Comparison of ENCODE assay signal across 13 cellular contexts in genomic region chr3:196988241-196989029, GRCh38. TPM values are rescaled to one million over a fixed set of nuclear protein-coding genes. Genes with fewer than 3 reads are reported as not detected.
DNase-seq lines count a peak whose midpoint lies in the region; ATAC-seq and TF ChIP-seq lines count a peak whose summit lies in the region.
"Had no signal": no experiment of that assay in that cellular context is flagged by ENCODE, and none has a peak within 500 bp of the region (broad histone marks: within the 10 kb centered on the region; RNA-seq: fewer than 3 reads in every experiment).

No MANE protein-coding gene starts in this region.

- DNase-seq in BE2C (peak; percentile 38), HCT116 (ENCODE audit: low read depth, low spot score) (peak; percentile 56), hepatocyte (ENCODE audit: low spot score) (peak; percentile 81), RKO (ENCODE audit: low spot score) (no peak), activated gamma-delta T cell treated with Interleukin-2 at 50 U/mL for 16 hours (no peak)
- no peak for DNase-seq in activated T-helper 2 cell treated with anti-CD3 and anti-CD28 coated beads, Interferon-gamma antibody, Interleukin-2, Interleukin-4, amounts not matched to agents 10 μg/mL and 5 μg/mL and 100 μg/mL, durations not matched to agents 14 hours and 24 hours and 36 hours (ENCODE audit: low spot score)
- no peak for DNase-seq in activated CD8-positive, alpha-beta memory T cell treated with anti-CD3 and anti-CD28 coated beads, Interleukin-2, amount 50 U/mL, for 4 hours
- DNase-seq: activated CD4-positive, alpha-beta T cell treated with anti-CD3 and anti-CD28 coated beads, Interleukin-2, amount 10 ng/mL, durations not matched to agents 7 days and 5 days; DMS153; hippocampal formation had no signal

- H3K4me3 ChIP-seq in BE2C (ENCODE audit: low read depth, low read length) (no peak overlapping the region), HCT116 (replicated peaks in 1 of 2; ENCODE audit: low read depth in 1 of 2, low read length in 2 of 2) (no peak overlapping the region), SU-DHL-6 (ENCODE audit: insufficient read depth, low read length, poor library complexity, severe bottlenecking) (no peak overlapping the region), hepatocyte (no peak overlapping the region)

- no peak overlapping the region for H3K4me2 ChIP-seq in HCT116 (ENCODE audit: low read length)
- no peak overlapping the region for H3K4me2 ChIP-seq in SU-DHL-6 (ENCODE audit: low read depth, low read length, poor library complexity, severe bottlenecking)
- peak overlapping the region; percentile 56 for H3K4me2 ChIP-seq in hepatocyte

- TF ChIP-seq RAD21 in HCT116 (IDR thresholded peaks at IDR 0.05; ENCODE audit: low read depth): peak; percentile 59

- 34% methylated on average over 12 of the region's 12 CpGs for WGBS in hepatocyte (ENCODE audit: low lambda C conversion rate, missing lambda C conversion rate)

- H3K4me1 ChIP-seq in BE2C (no peaks in the 10 kb centered on the region), HCT116 (ENCODE audit: control insufficient read depth in 1 of 2, insufficient read depth in 2 of 2, low read length in 2 of 2) (peaks cover 0 to 4% of the 10 kb centered on the region in 2 experiments; a peak in 1 of 4 replicates), hepatocyte (ENCODE audit: insufficient read depth) (peaks cover 53% of the 10 kb centered on the region)

- H3K4me3 Mint-ChIP-seq in activated T-helper 2 cell treated with anti-CD3 and anti-CD28 coated beads, Interferon-gamma antibody, Interleukin-2, Interleukin-4, amounts not matched to agents 10 μg/mL and 5 μg/mL and 100 μg/mL, durations not matched to agents 14 hours and 24 hours and 36 hours (ENCODE audit: low read depth): no peak overlapping the region
- H3K4me3 Mint-ChIP-seq: activated CD4-positive, alpha-beta T cell treated with anti-CD3 and anti-CD28 coated beads, Interleukin-2, amount 10 ng/mL, durations not matched to agents 7 days and 5 days; brain had no signal

- RAD21 ChIA-PET in HCT116 (lab: Charles Lee; ENCODE audit: low non-redundant PET in 1 of 2, low total read pairs in 2 of 2, uncharacterized antibody in 2 of 2, unreplicated experiment in 2 of 2): no interaction called here

- H3K9ac ChIP-seq in HCT116 (ENCODE audit: low read length): no peak overlapping the region
- no peak overlapping the region for H3K9ac ChIP-seq in SU-DHL-6 (ENCODE audit: low read length)

- TF ChIP-seq POLR2A in HCT116 (IDR thresholded peaks at IDR 0.05; ENCODE audit: borderline replicate concordance, extremely low read depth, insufficient read depth, insufficient read length): no peak

- BruUV-seq in HCT116 (replicated peaks; lab: Mats Ljungman, UMichigan): no TSS peak

- H4K20me1 ChIP-seq in HCT116 (ENCODE audit: insufficient read depth): no peaks in the 10 kb centered on the region
- H4K20me1 ChIP-seq in SU-DHL-6 (ENCODE audit: low read depth, low read length): no peaks in the 10 kb centered on the region
- no peaks in the 10 kb centered on the region for H4K20me1 ChIP-seq in hepatocyte (ENCODE audit: insufficient read depth, poor library complexity, severe bottlenecking)

- no peak overlapping the region for H3K27ac Mint-ChIP-seq in activated T-helper 2 cell treated with anti-CD3 and anti-CD28 coated beads, Interferon-gamma antibody, Interleukin-2, Interleukin-4, amounts not matched to agents 10 μg/mL and 5 μg/mL and 100 μg/mL, durations not matched to agents 14 hours and 24 hours and 36 hours
- H3K27ac Mint-ChIP-seq: activated CD4-positive, alpha-beta T cell treated with anti-CD3 and anti-CD28 coated beads, Interleukin-2, amount 10 ng/mL, durations not matched to agents 7 days and 5 days; brain had no signal

- no peaks in the 10 kb centered on the region for H3K36me3 ChIP-seq in BE2C
- no peaks in the 10 kb centered on the region for H3K36me3 ChIP-seq in HCT116 (ENCODE audit: control insufficient read depth in 1 of 2, insufficient read depth in 2 of 2, low read length in 2 of 2)
- H3K36me3 ChIP-seq in SU-DHL-6 (ENCODE audit: low read length): no peaks in the 10 kb centered on the region
- H3K36me3 ChIP-seq in hepatocyte (replicated peaks; ENCODE audit: insufficient read depth, low read depth): no peaks in the 10 kb centered on the region
- H3K36me3 ChIP-seq: neutrophil had no signal

- peaks cover 3% of the 10 kb centered on the region for H3K36me3 Mint-ChIP-seq in activated T-helper 2 cell treated with anti-CD3 and anti-CD28 coated beads, Interferon-gamma antibody, Interleukin-2, Interleukin-4, amounts not matched to agents 10 μg/mL and 5 μg/mL and 100 μg/mL, durations not matched to agents 14 hours and 24 hours and 36 hours (ENCODE audit: low read depth)
- H3K36me3 Mint-ChIP-seq: brain had no signal

- peaks cover 4% of the 10 kb centered on the region for H3K27me3 Mint-ChIP-seq in activated T-helper 2 cell treated with anti-CD3 and anti-CD28 coated beads, Interferon-gamma antibody, Interleukin-2, Interleukin-4, amounts not matched to agents 10 μg/mL and 5 μg/mL and 100 μg/mL, durations not matched to agents 14 hours and 24 hours and 36 hours (ENCODE audit: low read depth)

- TF ChIP-seq CTCF in BE2C (IDR thresholded peaks at IDR 0.05; ENCODE audit: low read depth, low read length) (peak; percentile 45), HCT116 (IDR thresholded peaks at IDR 0.05 in 2 of 3, conservative IDR thresholded peaks at IDR 0.05 in 1 of 3; ENCODE audit: borderline replicate concordance in 1 of 3, insufficient read depth in 1 of 3, low read depth in 2 of 3, low read length in 2 of 3) (peak; percentile 34 to 44 (median 44); a peak in 5 of 6 replicates), SU-DHL-6 (IDR thresholded peaks at IDR 0.05; ENCODE audit: insufficient read depth, low read length, poor library complexity, severe bottlenecking) (peak; percentile 17), hepatocyte (IDR thresholded peaks at IDR 0.05; ENCODE audit: poor library complexity) (peak; percentile 22)

- no peaks in the 10 kb centered on the region for H3K27me3 ChIP-seq in BE2C
- no peaks in the 10 kb centered on the region for H3K27me3 ChIP-seq in HCT116 (ENCODE audit: insufficient read depth, low read length)
- no peaks in the 10 kb centered on the region for H3K27me3 ChIP-seq in SU-DHL-6 (ENCODE audit: low read length)
- no peaks in the 10 kb centered on the region for H3K27me3 ChIP-seq in hepatocyte

- H3K4me1 Mint-ChIP-seq in activated T-helper 2 cell treated with anti-CD3 and anti-CD28 coated beads, Interferon-gamma antibody, Interleukin-2, Interleukin-4, amounts not matched to agents 10 μg/mL and 5 μg/mL and 100 μg/mL, durations not matched to agents 14 hours and 24 hours and 36 hours (ENCODE audit: low read depth): no peaks in the 10 kb centered on the region
- H3K4me1 Mint-ChIP-seq: activated CD4-positive, alpha-beta T cell treated with anti-CD3 and anti-CD28 coated beads, Interleukin-2, amount 10 ng/mL, durations not matched to agents 7 days and 5 days; brain had no signal

- H3K9me2 ChIP-seq in HCT116 (ENCODE audit: insufficient read depth) (no peaks in the 10 kb centered on the region), SU-DHL-6 (replicated peaks; ENCODE audit: insufficient read depth, low read length) (no peaks in the 10 kb centered on the region), hepatocyte (replicated peaks; ENCODE audit: insufficient read depth) (no peaks in the 10 kb centered on the region)

- H3F3A ChIP-seq in SU-DHL-6 (ENCODE audit: insufficient read depth): no peaks in the 10 kb centered on the region

- H3K9me3 ChIP-seq in BE2C (no peaks in the 10 kb centered on the region), HCT116 (ENCODE audit: control insufficient read depth in 1 of 2, insufficient read depth in 1 of 2, low read depth in 1 of 2, low read length in 2 of 2) (no peaks in the 10 kb centered on the region), SU-DHL-6 (ENCODE audit: insufficient read depth, low read length) (0 out of 2 replicates have a peak, but pooled peaks cover 2% of the 10 kb centered on the region), hepatocyte (ENCODE audit: low read depth) (no peaks in the 10 kb centered on the region)
- H3K9me3 ChIP-seq: neutrophil had no signal

- peaks cover 6% of the 10 kb centered on the region for H3K9me3 Mint-ChIP-seq in activated T-helper 2 cell treated with anti-CD3 and anti-CD28 coated beads, Interferon-gamma antibody, Interleukin-2, Interleukin-4, amounts not matched to agents 10 μg/mL and 5 μg/mL and 100 μg/mL, durations not matched to agents 14 hours and 24 hours and 36 hours

- H2AFZ ChIP-seq in HCT116 (ENCODE audit: low read depth, low read length, poor library complexity, severe bottlenecking) (no peak overlapping the region), SU-DHL-6 (ENCODE audit: low read depth, low read length, severe bottlenecking) (no peak overlapping the region), hepatocyte (no peak overlapping the region)

- H3K27ac ChIP-seq in HCT116 (ENCODE audit: low read depth, low read length): no peak overlapping the region
- H3K27ac ChIP-seq in SU-DHL-6 (ENCODE audit: low read depth, low read length): no peak overlapping the region
- peak overlapping the region; percentile 96 for H3K27ac ChIP-seq in hepatocyte
- H3K27ac ChIP-seq: neutrophil had no signal

- intact Hi-C loops in HCT116 (cut with micrococcal nuclease): no loop called here
- intact Hi-C loops in activated T-helper 2 cell treated with anti-CD3 and anti-CD28 coated beads, Interferon-gamma antibody, Interleukin-2, Interleukin-4, amounts not matched to agents 10 μg/mL and 5 μg/mL and 100 μg/mL, durations not matched to agents 14 hours and 24 hours and 36 hours (cut with micrococcal nuclease): no loop called here

- H3K79me2 ChIP-seq in HCT116 (ENCODE audit: insufficient read depth, low read length): no peaks in the 10 kb centered on the region
- no peaks in the 10 kb centered on the region for H3K79me2 ChIP-seq in SU-DHL-6 (ENCODE audit: insufficient read depth, low read length)
- H3K79me2 ChIP-seq in hepatocyte: no peaks in the 10 kb centered on the region

- CTCF ChIA-PET in HCT116 (lab: Charles Lee): no interaction called here

- peak; percentile 94 for ATAC-seq in HCT116

- POLR2A ChIA-PET in HCT116 (lab: Charles Lee): no interaction called here

RNA-seq across cellular contexts. Expression of gene PIGZ, which starts 19.8 kb away (rescaled TPM):
- polyA plus RNA-seq in BE2C (2012; ENCODE audit: insufficient read depth, insufficient read length, low read depth): 3.1 TPM
- total RNA-seq in HCT116 (2021; ENCODE audit: unreplicated experiment) (1.4 TPM), hepatocyte (11.1 and 18.0 TPM in 2 replicates)
- 1.5 and 2.0 TPM in 2 replicates for polyA plus RNA-seq in HCT116 (2012)
- 24.2 and 32.6 TPM in 2 replicates for polyA plus RNA-seq in hepatocyte
- total RNA-seq in activated T-helper 2 cell treated with anti-CD3 and anti-CD28 coated beads, Interferon-gamma antibody, Interleukin-2, Interleukin-4, amounts not matched to agents 10 μg/mL and 5 μg/mL and 100 μg/mL, durations not matched to agents 14 hours and 24 hours and 36 hours: 2.1 and 2.4 TPM in 2 replicates

RNA-seq across cellular contexts. Expression of gene MELTF, which starts 41.2 kb away (rescaled TPM):
- polyA plus RNA-seq in BE2C (2012; ENCODE audit: insufficient read depth, insufficient read length, low read depth): 9.4 TPM
- 47.6 TPM for total RNA-seq in HCT116 (2021; ENCODE audit: unreplicated experiment)
- polyA plus RNA-seq in HCT116 (2012): 33.9 and 37.7 TPM in 2 replicates
- total RNA-seq in hepatocyte: 44.3 and 74.0 TPM in 2 replicates
- 121 and 137 TPM in 2 replicates for polyA plus RNA-seq in hepatocyte
- 7.2 and 7.6 TPM in 2 replicates for total RNA-seq in activated T-helper 2 cell treated with anti-CD3 and anti-CD28 coated beads, Interferon-gamma antibody, Interleukin-2, Interleukin-4, amounts not matched to agents 10 μg/mL and 5 μg/mL and 100 μg/mL, durations not matched to agents 14 hours and 24 hours and 36 hours

RNA-seq across cellular contexts. Expression of gene NCBP2, which starts 46.1 kb away (rescaled TPM):
- 291 TPM for polyA plus RNA-seq in BE2C (2012; ENCODE audit: insufficient read depth, insufficient read length, low read depth)
- 82.4 TPM for total RNA-seq in HCT116 (2021; ENCODE audit: unreplicated experiment)
- 59.4 and 75.4 TPM in 2 replicates for polyA plus RNA-seq in HCT116 (2012)
- total RNA-seq in hepatocyte: 60.2 and 78.3 TPM in 2 replicates
- polyA plus RNA-seq in hepatocyte: 94.5 and 101 TPM in 2 replicates
- 82.2 and 83.9 TPM in 2 replicates for total RNA-seq in activated T-helper 2 cell treated with anti-CD3 and anti-CD28 coated beads, Interferon-gamma antibody, Interleukin-2, Interleukin-4, amounts not matched to agents 10 μg/mL and 5 μg/mL and 100 μg/mL, durations not matched to agents 14 hours and 24 hours and 36 hours

Comparison
In these comparisons a context has a peak if more than half of its experiments do, and no peak if none do; other contexts are left out.
1. DNase-seq: peak in BE2C (single experiment), HCT116 (single experiment) and hepatocyte (single experiment); none in activated T-helper 2 cell treated with anti-CD3 and anti-CD28 coated beads, Interferon-gamma antibody, Interleukin-2, Interleukin-4, amounts not matched to agents 10 μg/mL and 5 μg/mL and 100 μg/mL, durations not matched to agents 14 hours and 24 hours and 36 hours (single experiment), RKO (single experiment), activated CD8-positive, alpha-beta memory T cell treated with anti-CD3 and anti-CD28 coated beads, Interleukin-2, amount 50 U/mL, for 4 hours (single experiment) and activated gamma-delta T cell treated with Interleukin-2 at 50 U/mL for 16 hours (single experiment).
2. Peak in every context shown above with its lines, with median percentiles within 50 percentile points of each other: CTCF ChIP-seq.